10 cellular contexts compared by ENCODE assay signal in genomic region chr10:86969421-86970041, GRCh38. TPM values are rescaled to one million over a fixed set of nuclear protein-coding genes. Genes with fewer than 3 reads are reported as not detected.
DNase-seq lines count a peak whose midpoint lies in the region; ATAC-seq and TF ChIP-seq lines count a peak whose summit lies in the region.
"Had no signal": no experiment of that assay in that cellular context is flagged by ENCODE, and none has a peak within 500 bp of the region (broad histone marks: within the 10 kb centered on the region; RNA-seq: fewer than 3 reads in every experiment).

No MANE protein-coding gene starts in this region.

- no peaks in the 10 kb centered on the region for H3K9me3 Mint-ChIP-seq in CD8-positive, alpha-beta T cell
- H3K9me3 Mint-ChIP-seq in stimulated activated naive B cell treated with anti-CD40 and anti-IgM and Interleukin-4, amounts not matched to agents 10 μg/mL and 1 μg/mL and 100 μg/mL, for 72 hours, result no peaks in the 10 kb centered on the region
- H3K9me3 Mint-ChIP-seq: activated naive CD8-positive, alpha-beta T cell treated with anti-CD3 and anti-CD28 coated beads, Interleukin-2, amount 10 ng/mL, durations not matched to agents 7 days and 5 days had no signal

- no peaks in the 10 kb centered on the region for H3K36me3 Mint-ChIP-seq in CD8-positive, alpha-beta T cell
- no peaks in the 10 kb centered on the region for H3K36me3 Mint-ChIP-seq in stimulated activated naive B cell treated with anti-CD40 and anti-IgM and Interleukin-4, amounts not matched to agents 10 μg/mL and 1 μg/mL and 100 μg/mL, for 72 hours
- H3K36me3 Mint-ChIP-seq: activated naive CD8-positive, alpha-beta T cell treated with anti-CD3 and anti-CD28 coated beads, Interleukin-2, amount 10 ng/mL, durations not matched to agents 7 days and 5 days had no signal

- peaks cover 56% of the 10 kb centered on the region for H3K4me1 ChIP-seq in CD8-positive, alpha-beta T cell (ENCODE audit: insufficient read depth, low read length)
- H3K4me1 ChIP-seq in PC-9 (replicated peaks; ENCODE audit: insufficient read depth) (peaks cover 59% of the 10 kb centered on the region), ovary (ENCODE audit: insufficient read depth) (peaks cover 19% of the 10 kb centered on the region)

- no peak for ATAC-seq in CD8-positive, alpha-beta T cell
- ATAC-seq in stimulated activated naive B cell treated with anti-CD40 and anti-IgM and Interleukin-4, amounts not matched to agents 10 μg/mL and 1 μg/mL and 100 μg/mL, for 72 hours (replicated peaks), result no peak

- peak overlapping the region; percentile 95 for H3K4me2 ChIP-seq in PC-9

- H3K27ac Mint-ChIP-seq in CD8-positive, alpha-beta T cell, result peak overlapping the region; percentile 57
- no peak overlapping the region for H3K27ac Mint-ChIP-seq in stimulated activated naive B cell treated with anti-CD40 and anti-IgM and Interleukin-4, amounts not matched to agents 10 μg/mL and 1 μg/mL and 100 μg/mL, for 72 hours
- H3K27ac Mint-ChIP-seq: activated naive CD8-positive, alpha-beta T cell treated with anti-CD3 and anti-CD28 coated beads, Interleukin-2, amount 10 ng/mL, durations not matched to agents 7 days and 5 days had no signal

- H4K20me1 ChIP-seq in PC-9 (ENCODE audit: insufficient read depth), result no peaks in the 10 kb centered on the region

- intact Hi-C loops in CD8-positive, alpha-beta T cell (cut with DNase I, micrococcal nuclease), result loop anchor here (2.0 to 10.0 kb wide), 5 partner anchors 212 to 569 kb away; partner anchors contain the start of genes BMPR1A (in 2 of the 2) and WAPL (in 1 of the 2)
- intact Hi-C loops in PC-9 (cut with micrococcal nuclease; ENCODE audit: unreplicated experiment) (loop anchor here (2.0 to 5.0 kb wide), 2 partner anchors 53 to 125 kb away; partner anchors contain the start of genes FAM25A, GLUD1 and SHLD2), ovary (cut with DNase I) (loop anchor here in 2 of 4 donors (5.0 to 10.0 kb wide), 2 partner anchors 123 to 125 kb away; partner anchors contain the start of genes GLUD1 (in 2 of the 2) and SHLD2 (in 1 of the 2))

- no peak for TF ChIP-seq POLR2A in ovary (IDR thresholded peaks at IDR 0.05)

- H3K4me3 Mint-ChIP-seq in CD8-positive, alpha-beta T cell, result peak overlapping the region; percentile 53
- H3K4me3 Mint-ChIP-seq in stimulated activated naive B cell treated with anti-CD40 and anti-IgM and Interleukin-4, amounts not matched to agents 10 μg/mL and 1 μg/mL and 100 μg/mL, for 72 hours, result peak overlapping the region in 1 of 2 donors; percentile 21

- H3F3A ChIP-seq in PC-9 (ENCODE audit: insufficient read depth, low read depth), result peaks cover 43% of the 10 kb centered on the region

- TF ChIP-seq EP300 in ovary (IDR thresholded peaks at IDR 0.05), result no peak

- no peaks in the 10 kb centered on the region for H3K27me3 ChIP-seq in CD8-positive, alpha-beta T cell (ENCODE audit: insufficient read depth, low read length)
- H3K27me3 ChIP-seq in PC-9 (ENCODE audit: insufficient read depth, low read depth), result no peaks in the 10 kb centered on the region
- H3K27me3 ChIP-seq in ovary, result no peaks in the 10 kb centered on the region

- H3K79me2 ChIP-seq in PC-9 (ENCODE audit: low read depth), result peaks cover 27% of the 10 kb centered on the region

- no peak for TF ChIP-seq CTCF in CD8-positive, alpha-beta T cell (IDR thresholded peaks at IDR 0.05)
- TF ChIP-seq CTCF in PC-9 (conservative IDR thresholded peaks at IDR 0.05) (no peak), ovary (IDR thresholded peaks at IDR 0.05) (no peak)

- POLR2A ChIA-PET in CD8-positive, alpha-beta T cell (lab: Charles Lee), result interaction anchor here (0.8 kb wide), 1 partner anchor 125 kb away, joined by 3 read pairs; the partner anchor contains the start of genes GLUD1 and SHLD2
- POLR2A ChIA-PET in PC-9 (lab: Charles Lee; ENCODE audit: unreplicated experiment), result interaction anchor here (0.6 to 1.0 kb wide), 9 partner anchors 9 to 321 kb away, joined by 3 to 21 read pairs (median 6); no protein-coding TSS in a partner anchor

- peak in 1 of 7 experiments; percentile 48 for DNase-seq in CD8-positive, alpha-beta T cell
- DNase-seq in PC-9 (no peak), fibroblast of peridontal ligament (ENCODE audit: extremely low read depth) (peak; percentile 31), ovary (peak in 3 of 5 donors; percentile 60 to 66 (median 66)), nucleus accumbens (lab: John Stamatoyannopoulos, UW) (no peak), hypothalamus (lab: John Stamatoyannopoulos, UW) (no peak)
- DNase-seq in stimulated activated naive B cell treated with anti-CD40 and anti-IgM and Interleukin-4, amounts not matched to agents 10 μg/mL and 1 μg/mL and 100 μg/mL, for 72 hours, result no peak
- no peak for DNase-seq in activated CD4-positive, alpha-beta T cell treated with anti-CD3 and anti-CD28 coated beads for 48 hours
- DNase-seq: activated naive CD8-positive, alpha-beta T cell treated with anti-CD3 and anti-CD28 coated beads, Interleukin-2, amount 10 ng/mL, durations not matched to agents 7 days and 5 days; NCI-H187 had no signal

- H3K36me3 ChIP-seq in CD8-positive, alpha-beta T cell (ENCODE audit: insufficient read depth, low read length), result no peaks in the 10 kb centered on the region
- no peaks in the 10 kb centered on the region for H3K36me3 ChIP-seq in PC-9 (ENCODE audit: low read depth)
- no peaks in the 10 kb centered on the region for H3K36me3 ChIP-seq in ovary

- no peak overlapping the region for H2AFZ ChIP-seq in PC-9

- no peak overlapping the region for H3K27ac ChIP-seq in CD8-positive, alpha-beta T cell (ENCODE audit: low read depth, low read length)
- H3K27ac ChIP-seq in PC-9 (peak overlapping the region; percentile 91), ovary (peak overlapping the region; percentile 97 to 99)

- no peaks in the 10 kb centered on the region for H3K9me3 ChIP-seq in CD8-positive, alpha-beta T cell (ENCODE audit: low read length)
- H3K9me3 ChIP-seq in PC-9 (ENCODE audit: insufficient read depth, low read depth) (no peaks in the 10 kb centered on the region), ovary (no peaks in the 10 kb centered on the region)

- no peaks in the 10 kb centered on the region for H3K27me3 Mint-ChIP-seq in CD8-positive, alpha-beta T cell (ENCODE audit: low read depth)
- H3K27me3 Mint-ChIP-seq in stimulated activated naive B cell treated with anti-CD40 and anti-IgM and Interleukin-4, amounts not matched to agents 10 μg/mL and 1 μg/mL and 100 μg/mL, for 72 hours, result peaks cover 10 to 16% of the 10 kb centered on the region in 2 donors

- peak overlapping the region; percentile 45 for H3K4me3 ChIP-seq in CD8-positive, alpha-beta T cell (ENCODE audit: low read depth, low read length)
- peak overlapping the region; percentile 81 for H3K4me3 ChIP-seq in PC-9
- peak overlapping the region; percentile 71 for H3K4me3 ChIP-seq in ovary

- 25 to 36% (median 28%) methylated on average over 8 of the region's 8 CpGs for WGBS in ovary, 3 donors

- TSS peak; percentile 6 for BruUV-seq in PC-9 (replicated peaks; lab: Mats Ljungman, UMichigan)

- CTCF ChIA-PET in CD8-positive, alpha-beta T cell (lab: Charles Lee), result interaction anchor here (0.5 to 8.8 kb wide), 4 partner anchors 12 to 838 kb away, joined by 3 to 116 read pairs (median 3); partner anchors contain the start of gene MMRN2
- CTCF ChIA-PET in PC-9 (lab: Charles Lee), result interaction anchor here (0.6 to 0.7 kb wide), 2 partner anchors 30 kb away, joined by 3 to 18 read pairs; no protein-coding TSS in a partner anchor

- H3K9me2 ChIP-seq in PC-9 (ENCODE audit: insufficient read depth), result no peaks in the 10 kb centered on the region

- peaks cover 41% of the 10 kb centered on the region for H3K4me1 Mint-ChIP-seq in CD8-positive, alpha-beta T cell (ENCODE audit: low read depth)
- H3K4me1 Mint-ChIP-seq in stimulated activated naive B cell treated with anti-CD40 and anti-IgM and Interleukin-4, amounts not matched to agents 10 μg/mL and 1 μg/mL and 100 μg/mL, for 72 hours, result peaks cover 28 to 41% of the 10 kb centered on the region in 2 donors

RNA-seq across cellular contexts. Expression of gene ADIRF, which starts 1.2 kb away (rescaled TPM):
- total RNA-seq in CD8-positive, alpha-beta T cell, result not detected
- total RNA-seq in PC-9 (2021), result 51.0 and 72.8 TPM in 2 replicates
- total RNA-seq in ovary, result 100 to 1,000 TPM; 154 to 451 (median 231) TPM
- polyA plus RNA-seq in ovary, result 100 to 1,000 TPM in 1 of 2 donors, 10 to 100 TPM in 1; 57.4 to 528 TPM
- total RNA-seq: activated naive CD8-positive, alpha-beta T cell treated with anti-CD3 and anti-CD28 coated beads, Interleukin-2, amount 10 ng/mL, durations not matched to agents 7 days and 5 days had no signal

RNA-seq across cellular contexts. Expression of gene SNCG, which starts 11.1 kb away (rescaled TPM):
- not detected for total RNA-seq in CD8-positive, alpha-beta T cell
- total RNA-seq in PC-9 (2021), result 99.4 and 144 TPM in 2 replicates
- total RNA-seq in ovary, result 10 to 100 TPM; 15.4 to 76.1 (median 43.6) TPM
- polyA plus RNA-seq in ovary, result 10 to 100 TPM; 13.7 to 41.9 TPM
- total RNA-seq: activated naive CD8-positive, alpha-beta T cell treated with anti-CD3 and anti-CD28 coated beads, Interleukin-2, amount 10 ng/mL, durations not matched to agents 7 days and 5 days had no signal

RNA-seq across cellular contexts. Expression of gene MMRN2, which starts 12.1 kb away (rescaled TPM):
- total RNA-seq in CD8-positive, alpha-beta T cell, result 1 to 10 TPM in 1 of 2 experiments, not detected in 1; 1.4 TPM
- total RNA-seq in PC-9 (2021) (12.1 and 13.4 TPM in 2 replicates), ovary (10 to 100 TPM; 11.3 to 44.6 (median 18.5) TPM)
- polyA plus RNA-seq in ovary, result 10 to 100 TPM; 21.2 to 29.9 TPM
- total RNA-seq: activated naive CD8-positive, alpha-beta T cell treated with anti-CD3 and anti-CD28 coated beads, Interleukin-2, amount 10 ng/mL, durations not matched to agents 7 days and 5 days had no signal

RNA-seq across cellular contexts. Expression of gene FAM25A, which starts 50.6 kb away (rescaled TPM):
- not detected for total RNA-seq in CD8-positive, alpha-beta T cell
- total RNA-seq in PC-9 (2021), result 8.2 and 11.4 TPM in 2 replicates
- not detected for total RNA-seq in ovary
- polyA plus RNA-seq in ovary, result not detected
- total RNA-seq: activated naive CD8-positive, alpha-beta T cell treated with anti-CD3 and anti-CD28 coated beads, Interleukin-2, amount 10 ng/mL, durations not matched to agents 7 days and 5 days had no signal

Comparison
In these comparisons a context has a peak if more than half of its experiments do, and no peak if none do; other contexts are left out.
1. DNase-seq: peak in fibroblast of peridontal ligament (single experiment) and ovary (3 of 5); none in PC-9 (0 of 2), nucleus accumbens (0 of 56), stimulated activated naive B cell treated with anti-CD40 and anti-IgM and Interleukin-4, amounts not matched to agents 10 μg/mL and 1 μg/mL and 100 μg/mL, for 72 hours (single experiment), hypothalamus (0 of 51) and activated CD4-positive, alpha-beta T cell treated with anti-CD3 and anti-CD28 coated beads for 48 hours (single experiment).
2. RNA of gene ADIRF, which starts 1.2 kb away (total RNA-seq): 154 to 451 TPM in ovary and 51.0 to 72.8 TPM in PC-9; not detected in CD8-positive, alpha-beta T cell; every median in the first group is over 10 times any median in the second.
3. RNA of gene SNCG, which starts 11.1 kb away (total RNA-seq): 99.4 to 144 TPM in PC-9 and 15.4 to 76.1 TPM in ovary; not detected in CD8-positive, alpha-beta T cell; every median in the first group is over 10 times any median in the second.
4. Peak in every context shown above with its lines, with median percentiles within 50 percentile points of each other: H3K4me3 ChIP-seq.